In genomic region chr18:49059028-49059670, GRCh38 we compare ENCODE assay signal across 2 cellular contexts.
TF ChIP-seq lines count a peak whose summit lies in the region.

No MANE protein-coding gene starts in this region.

TF ChIP-seq in HCT116, 20 proteins besides CTCF, POLR2A, EP300 and RAD21 (continued from another document):
- no peak for TF ChIP-seq ZBTB33 (IDR thresholded peaks at IDR 0.05; ENCODE audit: extremely low read depth, insufficient replicate concordance, low read length)

TF ChIP-seq in SK-N-SH, 30 proteins besides CTCF, POLR2A, EP300 and RAD21 (continued from another document):
- no peak for TF ChIP-seq PBX3 (IDR thresholded peaks at IDR 0.05)
- TF ChIP-seq TAF1 (IDR thresholded peaks at IDR 0.05; ENCODE audit: borderline replicate concordance, low read depth, low read length) = no peak
